Comparison of ENCODE assay signal across 2 cellular contexts in the genomic region with DNA sequence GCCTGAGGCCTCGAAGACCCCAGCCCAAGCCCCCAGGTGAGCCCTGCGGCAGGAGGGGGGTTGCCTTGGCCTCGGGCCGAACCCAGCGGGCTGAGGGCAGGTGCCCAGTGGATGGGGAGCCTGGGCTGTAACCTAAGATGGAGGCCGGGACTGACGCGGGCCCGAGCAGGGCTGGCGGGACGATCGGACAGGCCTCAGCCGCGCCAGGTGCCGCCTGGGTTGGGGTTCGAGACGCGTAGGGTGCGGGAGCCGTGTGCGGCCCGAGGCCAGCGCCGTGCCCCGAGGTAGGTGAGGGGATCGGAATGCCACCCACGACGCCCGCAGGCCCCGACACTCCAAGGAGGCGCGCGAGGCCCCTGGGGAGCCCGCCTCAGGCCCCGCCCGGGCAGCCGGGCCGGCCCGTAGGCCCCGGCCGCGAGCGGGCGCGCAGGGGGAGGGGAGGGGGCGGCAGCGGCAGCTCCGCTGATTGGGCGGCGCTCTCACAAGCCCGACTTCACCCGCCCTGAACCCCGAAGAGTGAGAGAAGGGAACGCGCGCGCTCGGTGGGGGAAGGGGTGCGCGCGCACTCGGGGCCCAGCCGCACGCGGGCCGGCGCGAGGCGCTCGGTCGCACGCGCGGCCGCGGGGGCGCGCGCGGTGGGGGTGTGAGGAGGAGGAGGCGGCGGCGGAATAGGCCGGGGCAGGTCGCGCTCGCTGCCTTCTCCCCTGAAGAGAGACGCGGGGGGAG.
TF ChIP-seq lines count a peak whose summit lies in the region.

A gene with protein sequence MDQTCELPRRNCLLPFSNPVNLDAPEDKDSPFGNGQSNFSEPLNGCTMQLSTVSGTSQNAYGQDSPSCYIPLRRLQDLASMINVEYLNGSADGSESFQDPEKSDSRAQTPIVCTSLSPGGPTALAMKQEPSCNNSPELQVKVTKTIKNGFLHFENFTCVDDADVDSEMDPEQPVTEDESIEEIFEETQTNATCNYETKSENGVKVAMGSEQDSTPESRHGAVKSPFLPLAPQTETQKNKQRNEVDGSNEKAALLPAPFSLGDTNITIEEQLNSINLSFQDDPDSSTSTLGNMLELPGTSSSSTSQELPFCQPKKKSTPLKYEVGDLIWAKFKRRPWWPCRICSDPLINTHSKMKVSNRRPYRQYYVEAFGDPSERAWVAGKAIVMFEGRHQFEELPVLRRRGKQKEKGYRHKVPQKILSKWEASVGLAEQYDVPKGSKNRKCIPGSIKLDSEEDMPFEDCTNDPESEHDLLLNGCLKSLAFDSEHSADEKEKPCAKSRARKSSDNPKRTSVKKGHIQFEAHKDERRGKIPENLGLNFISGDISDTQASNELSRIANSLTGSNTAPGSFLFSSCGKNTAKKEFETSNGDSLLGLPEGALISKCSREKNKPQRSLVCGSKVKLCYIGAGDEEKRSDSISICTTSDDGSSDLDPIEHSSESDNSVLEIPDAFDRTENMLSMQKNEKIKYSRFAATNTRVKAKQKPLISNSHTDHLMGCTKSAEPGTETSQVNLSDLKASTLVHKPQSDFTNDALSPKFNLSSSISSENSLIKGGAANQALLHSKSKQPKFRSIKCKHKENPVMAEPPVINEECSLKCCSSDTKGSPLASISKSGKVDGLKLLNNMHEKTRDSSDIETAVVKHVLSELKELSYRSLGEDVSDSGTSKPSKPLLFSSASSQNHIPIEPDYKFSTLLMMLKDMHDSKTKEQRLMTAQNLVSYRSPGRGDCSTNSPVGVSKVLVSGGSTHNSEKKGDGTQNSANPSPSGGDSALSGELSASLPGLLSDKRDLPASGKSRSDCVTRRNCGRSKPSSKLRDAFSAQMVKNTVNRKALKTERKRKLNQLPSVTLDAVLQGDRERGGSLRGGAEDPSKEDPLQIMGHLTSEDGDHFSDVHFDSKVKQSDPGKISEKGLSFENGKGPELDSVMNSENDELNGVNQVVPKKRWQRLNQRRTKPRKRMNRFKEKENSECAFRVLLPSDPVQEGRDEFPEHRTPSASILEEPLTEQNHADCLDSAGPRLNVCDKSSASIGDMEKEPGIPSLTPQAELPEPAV (N-terminal part only) (plus strand): TSS at position 655 of the 726 bp plus-strand sequence. CDS start 1,331 bp downstream, outside the sequence.

TF ChIP-seq in HEK293, 187 proteins besides CTCF, POLR2A, EP300 and RAD21 (continued from another document and continues in another):
- TF ChIP-seq FEZF1 (tag by site-specific recombination; IDR thresholded peaks at IDR 0.05) (no peak), ZNF521 (tag by site-specific recombination; IDR thresholded peaks at IDR 0.05) (no peak), ZNF16 (tag by site-specific recombination; IDR thresholded peaks at IDR 0.05; ENCODE audit: low read depth) (no peak), ZNF837 (tag by site-specific recombination; IDR thresholded peaks at IDR 0.05) (no peak), ZNF175 (tag by site-specific recombination; IDR thresholded peaks at IDR 0.05) (no peak), KLF10 (tag by site-specific recombination; IDR thresholded peaks at IDR 0.05) (peak; percentile 75; the same call in 1 of the 2 replicates), ZNF621 (tag by site-specific recombination; IDR thresholded peaks at IDR 0.05) (no peak), ZNF324 (tag by site-specific recombination; IDR thresholded peaks at IDR 0.05) (no peak), ZNF248 (tag by site-specific recombination; IDR thresholded peaks at IDR 0.05) (no peak), ZNF302 (tag by site-specific recombination; IDR thresholded peaks at IDR 0.05; ENCODE audit: low read depth) (no peak), GLIS1 (tag by site-specific recombination; IDR thresholded peaks at IDR 0.05) (peak; percentile 41; the same call in 1 of the 2 replicates), ZNF10 (tag by site-specific recombination; IDR thresholded peaks at IDR 0.05) (0 out of 2 replicates have a peak, but pooled peaks have one; percentile 11), ZNF600 (tag by site-specific recombination; IDR thresholded peaks at IDR 0.05) (0 out of 2 replicates have a peak, but pooled peaks have one; percentile 12), ZBTB17 (tag by site-specific recombination; IDR thresholded peaks at IDR 0.05) (no peak), OSR2 (tag by site-specific recombination; IDR thresholded peaks at IDR 0.05) (no peak), ZBTB8A (tag by site-specific recombination; IDR thresholded peaks at IDR 0.05) (peak; percentile 92), ZNF664 (tag by site-specific recombination; IDR thresholded peaks at IDR 0.05) (no peak), YY1 (tag by site-specific recombination; IDR thresholded peaks at IDR 0.05) (peak; percentile 35)
- TF ChIP-seq, protein P1, sequence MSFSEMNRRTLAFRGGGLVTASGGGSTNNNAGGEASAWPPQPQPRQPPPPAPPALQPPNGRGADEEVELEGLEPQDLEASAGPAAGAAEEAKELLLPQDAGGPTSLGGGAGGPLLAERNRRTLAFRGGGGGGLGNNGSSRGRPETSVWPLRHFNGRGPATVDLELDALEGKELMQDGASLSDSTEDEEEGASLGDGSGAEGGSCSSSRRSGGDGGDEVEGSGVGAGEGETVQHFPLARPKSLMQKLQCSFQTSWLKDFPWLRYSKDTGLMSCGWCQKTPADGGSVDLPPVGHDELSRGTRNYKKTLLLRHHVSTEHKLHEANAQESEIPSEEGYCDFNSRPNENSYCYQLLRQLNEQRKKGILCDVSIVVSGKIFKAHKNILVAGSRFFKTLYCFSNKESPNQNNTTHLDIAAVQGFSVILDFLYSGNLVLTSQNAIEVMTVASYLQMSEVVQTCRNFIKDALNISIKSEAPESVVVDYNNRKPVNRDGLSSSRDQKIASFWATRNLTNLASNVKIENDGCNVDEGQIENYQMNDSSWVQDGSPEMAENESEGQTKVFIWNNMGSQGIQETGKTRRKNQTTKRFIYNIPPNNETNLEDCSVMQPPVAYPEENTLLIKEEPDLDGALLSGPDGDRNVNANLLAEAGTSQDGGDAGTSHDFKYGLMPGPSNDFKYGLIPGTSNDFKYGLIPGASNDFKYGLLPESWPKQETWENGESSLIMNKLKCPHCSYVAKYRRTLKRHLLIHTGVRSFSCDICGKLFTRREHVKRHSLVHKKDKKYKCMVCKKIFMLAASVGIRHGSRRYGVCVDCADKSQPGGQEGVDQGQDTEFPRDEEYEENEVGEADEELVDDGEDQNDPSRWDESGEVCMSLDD (tag by site-specific recombination; IDR thresholded peaks at IDR 0.05), result no peak

TF ChIP-seq in WTC11, 78 proteins besides CTCF, POLR2A, EP300 and RAD21 (continued from another document and continues in another):
- TF ChIP-seq TCF7 (CRISPR knock-in tag; IDR thresholded peaks at IDR 0.05; ENCODE audit: low read depth), result peak; percentile 52; the same call in 1 of the 2 replicates
- no peak for TF ChIP-seq ELF4 (CRISPR knock-in tag; IDR thresholded peaks at IDR 0.05; ENCODE audit: low read depth)
- TF ChIP-seq JUN (CRISPR knock-in tag; IDR thresholded peaks at IDR 0.05), result peak; percentile 87; the same call in 1 of the 2 replicates
- 0 out of 2 replicates have a peak, but pooled peaks have one; percentile 37 for TF ChIP-seq TEAD4 (CRISPR knock-in tag; IDR thresholded peaks at IDR 0.05)
- TF ChIP-seq, protein P2, sequence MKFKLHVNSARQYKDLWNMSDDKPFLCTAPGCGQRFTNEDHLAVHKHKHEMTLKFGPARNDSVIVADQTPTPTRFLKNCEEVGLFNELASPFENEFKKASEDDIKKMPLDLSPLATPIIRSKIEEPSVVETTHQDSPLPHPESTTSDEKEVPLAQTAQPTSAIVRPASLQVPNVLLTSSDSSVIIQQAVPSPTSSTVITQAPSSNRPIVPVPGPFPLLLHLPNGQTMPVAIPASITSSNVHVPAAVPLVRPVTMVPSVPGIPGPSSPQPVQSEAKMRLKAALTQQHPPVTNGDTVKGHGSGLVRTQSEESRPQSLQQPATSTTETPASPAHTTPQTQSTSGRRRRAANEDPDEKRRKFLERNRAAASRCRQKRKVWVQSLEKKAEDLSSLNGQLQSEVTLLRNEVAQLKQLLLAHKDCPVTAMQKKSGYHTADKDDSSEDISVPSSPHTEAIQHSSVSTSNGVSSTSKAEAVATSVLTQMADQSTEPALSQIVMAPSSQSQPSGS (CRISPR knock-in tag; IDR thresholded peaks at IDR 0.05; ENCODE audit: borderline replicate concordance, low read depth), result no peak
- no peak; the same call in 1 of the 2 replicates for TF ChIP-seq MXD4 (CRISPR knock-in tag; IDR thresholded peaks at IDR 0.05; ENCODE audit: borderline replicate concordance)
- no peak for TF ChIP-seq GABPB1 (CRISPR knock-in tag; IDR thresholded peaks at IDR 0.05)
- TF ChIP-seq PRRX2 (CRISPR knock-in tag; IDR thresholded peaks at IDR 0.05), result no peak
- no peak for TF ChIP-seq CBFB (CRISPR knock-in tag; IDR thresholded peaks at IDR 0.05; ENCODE audit: low read depth)
- no peak for TF ChIP-seq JAZF1 (CRISPR knock-in tag; IDR thresholded peaks at IDR 0.05)
- TF ChIP-seq NFE2L1 (CRISPR knock-in tag; IDR thresholded peaks at IDR 0.05), result 0 out of 2 replicates have a peak, but pooled peaks have one; percentile 6
- TF ChIP-seq ETV6 (CRISPR knock-in tag; IDR thresholded peaks at IDR 0.05), result no peak; the same call in 1 of the 2 replicates
- peak; percentile 68; the same call in 1 of the 2 replicates for TF ChIP-seq FOXP1 (CRISPR knock-in tag; IDR thresholded peaks at IDR 0.05; ENCODE audit: borderline replicate concordance)
- no peak for TF ChIP-seq ZNF138 (CRISPR knock-in tag; conservative IDR thresholded peaks at IDR 0.05)
- TF ChIP-seq ZNF423 (CRISPR knock-in tag; IDR thresholded peaks at IDR 0.05), result peak; percentile 82
- no peak; the same call in 1 of the 2 replicates for TF ChIP-seq TP53 (CRISPR knock-in tag; IDR thresholded peaks at IDR 0.05)
- TF ChIP-seq EMX1 (CRISPR knock-in tag; IDR thresholded peaks at IDR 0.05), result 0 out of 2 replicates have a peak, but pooled peaks have one; percentile 84
- TF ChIP-seq TEAD1 (CRISPR knock-in tag; IDR thresholded peaks at IDR 0.05), result peak; percentile 86
- peak; percentile 68; the same call in 1 of the 2 replicates for TF ChIP-seq KAT7 (CRISPR knock-in tag; IDR thresholded peaks at IDR 0.05; ENCODE audit: borderline replicate concordance)
- TF ChIP-seq ZNF121 (CRISPR knock-in tag; IDR thresholded peaks at IDR 0.05), result peak; percentile 17; the same call in 1 of the 2 replicates
- no peak; the same call in 1 of the 2 replicates for TF ChIP-seq ZNF671 (CRISPR knock-in tag; IDR thresholded peaks at IDR 0.05)
- peak; percentile 38; the same call in 1 of the 2 replicates for TF ChIP-seq NFATC4 (CRISPR knock-in tag; IDR thresholded peaks at IDR 0.05)
- TF ChIP-seq, protein P3, sequence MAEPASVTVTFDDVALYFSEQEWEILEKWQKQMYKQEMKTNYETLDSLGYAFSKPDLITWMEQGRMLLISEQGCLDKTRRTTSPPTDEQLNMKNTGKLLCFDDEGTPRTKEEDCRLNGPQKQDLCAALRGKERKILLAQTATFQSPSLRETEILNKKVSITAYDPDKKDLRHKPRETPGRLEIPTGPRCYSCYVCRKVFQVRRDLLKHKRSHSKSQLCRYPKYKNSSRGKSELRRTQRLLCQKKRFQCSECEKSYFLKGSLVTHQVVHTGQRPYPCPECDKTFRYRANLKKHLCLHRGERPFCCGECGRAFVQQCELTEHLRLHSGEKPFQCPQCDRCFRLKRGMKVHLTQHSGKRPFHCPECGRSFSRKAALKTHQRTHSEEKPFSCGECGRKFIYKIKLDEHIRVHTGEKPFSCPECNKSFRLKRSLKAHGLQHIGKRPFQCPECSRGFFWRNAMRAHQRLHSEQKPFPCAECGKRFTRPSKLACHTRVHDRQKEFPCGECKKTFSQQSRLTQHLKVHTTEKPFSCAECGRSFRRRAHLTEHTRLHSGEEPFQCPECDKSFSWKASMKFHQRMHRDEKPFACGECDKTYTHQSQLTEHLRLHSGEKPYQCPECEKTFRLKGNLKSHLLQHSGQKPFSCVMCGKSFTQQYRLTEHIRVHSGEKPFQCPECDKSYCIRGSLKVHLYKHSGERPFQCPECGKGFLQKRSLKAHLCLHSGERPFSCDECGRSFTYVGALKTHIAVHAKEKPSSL (CRISPR knock-in tag; conservative IDR thresholded peaks at IDR 0.05), result no peak
- TF ChIP-seq CREB1 (CRISPR knock-in tag; IDR thresholded peaks at IDR 0.05), result no peak
- TF ChIP-seq RORB (CRISPR knock-in tag; IDR thresholded peaks at IDR 0.05), result no peak
- TF ChIP-seq, protein P4, sequence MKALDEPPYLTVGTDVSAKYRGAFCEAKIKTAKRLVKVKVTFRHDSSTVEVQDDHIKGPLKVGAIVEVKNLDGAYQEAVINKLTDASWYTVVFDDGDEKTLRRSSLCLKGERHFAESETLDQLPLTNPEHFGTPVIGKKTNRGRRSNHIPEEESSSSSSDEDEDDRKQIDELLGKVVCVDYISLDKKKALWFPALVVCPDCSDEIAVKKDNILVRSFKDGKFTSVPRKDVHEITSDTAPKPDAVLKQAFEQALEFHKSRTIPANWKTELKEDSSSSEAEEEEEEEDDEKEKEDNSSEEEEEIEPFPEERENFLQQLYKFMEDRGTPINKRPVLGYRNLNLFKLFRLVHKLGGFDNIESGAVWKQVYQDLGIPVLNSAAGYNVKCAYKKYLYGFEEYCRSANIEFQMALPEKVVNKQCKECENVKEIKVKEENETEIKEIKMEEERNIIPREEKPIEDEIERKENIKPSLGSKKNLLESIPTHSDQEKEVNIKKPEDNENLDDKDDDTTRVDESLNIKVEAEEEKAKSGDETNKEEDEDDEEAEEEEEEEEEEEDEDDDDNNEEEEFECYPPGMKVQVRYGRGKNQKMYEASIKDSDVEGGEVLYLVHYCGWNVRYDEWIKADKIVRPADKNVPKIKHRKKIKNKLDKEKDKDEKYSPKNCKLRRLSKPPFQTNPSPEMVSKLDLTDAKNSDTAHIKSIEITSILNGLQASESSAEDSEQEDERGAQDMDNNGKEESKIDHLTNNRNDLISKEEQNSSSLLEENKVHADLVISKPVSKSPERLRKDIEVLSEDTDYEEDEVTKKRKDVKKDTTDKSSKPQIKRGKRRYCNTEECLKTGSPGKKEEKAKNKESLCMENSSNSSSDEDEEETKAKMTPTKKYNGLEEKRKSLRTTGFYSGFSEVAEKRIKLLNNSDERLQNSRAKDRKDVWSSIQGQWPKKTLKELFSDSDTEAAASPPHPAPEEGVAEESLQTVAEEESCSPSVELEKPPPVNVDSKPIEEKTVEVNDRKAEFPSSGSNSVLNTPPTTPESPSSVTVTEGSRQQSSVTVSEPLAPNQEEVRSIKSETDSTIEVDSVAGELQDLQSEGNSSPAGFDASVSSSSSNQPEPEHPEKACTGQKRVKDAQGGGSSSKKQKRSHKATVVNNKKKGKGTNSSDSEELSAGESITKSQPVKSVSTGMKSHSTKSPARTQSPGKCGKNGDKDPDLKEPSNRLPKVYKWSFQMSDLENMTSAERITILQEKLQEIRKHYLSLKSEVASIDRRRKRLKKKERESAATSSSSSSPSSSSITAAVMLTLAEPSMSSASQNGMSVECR (CRISPR knock-in tag; IDR thresholded peaks at IDR 0.05; ENCODE audit: borderline replicate concordance), result 0 out of 2 replicates have a peak, but pooled peaks have one; percentile 60
- TF ChIP-seq, protein P5, sequence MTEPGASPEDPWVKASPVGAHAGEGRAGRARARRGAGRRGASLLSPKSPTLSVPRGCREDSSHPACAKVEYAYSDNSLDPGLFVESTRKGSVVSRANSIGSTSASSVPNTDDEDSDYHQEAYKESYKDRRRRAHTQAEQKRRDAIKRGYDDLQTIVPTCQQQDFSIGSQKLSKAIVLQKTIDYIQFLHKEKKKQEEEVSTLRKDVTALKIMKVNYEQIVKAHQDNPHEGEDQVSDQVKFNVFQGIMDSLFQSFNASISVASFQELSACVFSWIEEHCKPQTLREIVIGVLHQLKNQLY (CRISPR knock-in tag; IDR thresholded peaks at IDR 0.05), result no peak
